ENCODE assay signal across 9 cellular contexts in genomic region chr6:34284563-34285545, GRCh38. TPM values are rescaled to one million over a fixed set of nuclear protein-coding genes. Genes with fewer than 3 reads are reported as not detected.
A peak's percentile ranks its signal among the peaks of the same experiment; 100 is the strongest.
DNase-seq lines count a peak whose midpoint lies in the region; ATAC-seq and TF ChIP-seq lines count a peak whose summit lies in the region.
"Had no signal": no experiment of that assay in that cellular context is flagged by ENCODE, and none has a peak within 500 bp of the region (broad histone marks: within the 10 kb centered on the region; RNA-seq: fewer than 3 reads in every experiment).

No MANE protein-coding gene starts in this region.

- DNase-seq in COLO829 (ENCODE audit: low spot score): peak; percentile 66
- DNase-seq in Peyer's patch: peak in 2 of 3 donors; percentile 37 to 55
- DNase-seq in fibroblast of the aortic adventitia (ENCODE audit: low read depth): peak; percentile 62
- DNase-seq in omental fat pad (ENCODE audit: low spot score): no peak
- DNase-seq in NCI-H69 (lab: John Stamatoyannopoulos, UW): no peak
- no peak for DNase-seq in HuH-7 (ENCODE audit: low spot score)
- DNase-seq: NCI-H1694 treated with DMSO at 0.1 percent for 48 hours had no signal

- TF ChIP-seq POLR2A in Peyer's patch (IDR thresholded peaks at IDR 0.05): no peak

- no peaks in the 10 kb centered on the region for H3K9me3 ChIP-seq in Peyer's patch

- no peaks in the 10 kb centered on the region for H3K4me1 ChIP-seq in Peyer's patch

- TF ChIP-seq CTCF in Peyer's patch (IDR thresholded peaks at IDR 0.05) (no peak), fibroblast of the aortic adventitia (IDR thresholded peaks at IDR 0.05; ENCODE audit: insufficient read depth, low read length) (no peak), omental fat pad (IDR thresholded peaks at IDR 0.05) (no peak)

- peak overlapping the region in 3 of 4 donors; percentile 14 to 55 (median 39) for H3K27ac ChIP-seq in Peyer's patch

- no peaks in the 10 kb centered on the region for H3K27me3 ChIP-seq in Peyer's patch

- ATAC-seq in omental fat pad (ENCODE audit: low FRiP score): peak; percentile 48
- ATAC-seq in HG02588 (IDR thresholded peaks at IDR 0.05; ENCODE audit: unreplicated experiment): no peak
- no peak for ATAC-seq in GM19452 (IDR thresholded peaks at IDR 0.05; ENCODE audit: unreplicated experiment)

- H3K4me3 ChIP-seq in Peyer's patch: no peak overlapping the region
- no peak overlapping the region for H3K4me3 ChIP-seq in fibroblast of the aortic adventitia (ENCODE audit: low read depth, low read length)

- H3K36me3 ChIP-seq in Peyer's patch: peaks cover 0 to 6% (median 0%) of the 10 kb centered on the region in 3 donors

RNA-seq across cellular contexts. Expression of gene SMIM29, which starts 36.0 kb away (rescaled TPM):
- 10 to 100 TPM in 3 of 4 donors, 1 to 10 TPM in 1; 8.9 to 30.5 (median 14.9) TPM for total RNA-seq in Peyer's patch
- total RNA-seq in fibroblast of the aortic adventitia (ENCODE audit: low replicate concordance): 14.7 and 44.7 TPM in 2 replicates
- total RNA-seq in omental fat pad: 10 to 100 TPM; 11.8 to 23.8 (median 17.2) TPM

RNA-seq across cellular contexts. Expression of gene HMGA1, which starts 48.2 kb away (rescaled TPM):
- total RNA-seq in Peyer's patch: 100 to 1,000 TPM in 1 of 4 donors, 10 to 100 TPM in 3; 71.3 to 102 (median 90.7) TPM
- 38.6 and 635 TPM in 2 replicates for total RNA-seq in fibroblast of the aortic adventitia (ENCODE audit: low replicate concordance)
- total RNA-seq in omental fat pad: 10 to 100 TPM; 15.6 to 80.7 (median 31.3) TPM

Comparison
In these comparisons a context has a peak if more than half of its experiments do, and no peak if none do; other contexts are left out.
1. DNase-seq: peak in COLO829 (single experiment), Peyer's patch (2 of 3) and fibroblast of the aortic adventitia (single experiment); none in omental fat pad (single experiment), NCI-H69 (single experiment) and HuH-7 (single experiment).